ENCODE assay signal across 9 cellular contexts in genomic region chr2:74459377-74460118, GRCh38. TPM values are rescaled to one million over a fixed set of nuclear protein-coding genes. Genes with fewer than 3 reads are reported as not detected.
DNase-seq lines count a peak whose midpoint lies in the region; ATAC-seq and TF ChIP-seq lines count a peak whose summit lies in the region.
"Had no signal": no experiment of that assay in that cellular context is flagged by ENCODE, and none has a peak within 500 bp of the region (broad histone marks: within the 10 kb centered on the region; RNA-seq: fewer than 3 reads in every experiment).

No MANE protein-coding gene starts in this region.

- CTCF ChIA-PET in naive thymus-derived CD4-positive, alpha-beta T cell (lab: Charles Lee), result interaction anchor here (0.5 to 3.9 kb wide), 2 partner anchors 22 to 634 kb away, joined by 3 to 30 read pairs; partner anchors contain the start of genes CCDC142 and TTC31

- peak overlapping the region; percentile 82 to 99 (median 95) for H3K4me2 ChIP-seq in BLaER1 treated with 17β-estradiol and CSF1 and Interleukin-3, amounts not matched to agents 10 nM and 100 nM

- peaks cover 25 to 34% (median 28%) of the 10 kb centered on the region in 11 experiments for H3K36me3 ChIP-seq in BLaER1 treated with 17β-estradiol and CSF1 and Interleukin-3, amounts not matched to agents 10 nM and 100 nM
- peaks cover 15% of the 10 kb centered on the region for H3K36me3 ChIP-seq in HUES48 (ENCODE audit: control insufficient read depth, insufficient read depth, low read length)
- H3K36me3 ChIP-seq in brain microvascular endothelial cell (replicated peaks), result peaks cover 24% of the 10 kb centered on the region
- peaks cover 0 to 29% (median 0%) of the 10 kb centered on the region in 3 experiments for H3K36me3 ChIP-seq in naive thymus-derived CD4-positive, alpha-beta T cell (ENCODE audit: control insufficient read depth in 2 of 3, insufficient read depth in 3 of 3, low read length in 3 of 3)

- TF ChIP-seq CTCF in brain microvascular endothelial cell (IDR thresholded peaks at IDR 0.05; ENCODE audit: low read depth, low read length, missing control alignments), result no peak

- H3K27ac ChIP-seq in BLaER1 treated with 17β-estradiol and CSF1 and Interleukin-3, amounts not matched to agents 10 nM and 100 nM, result peak overlapping the region in 1 of 11 experiments; percentile 16; a peak in 1 of 22 replicates
- no peak overlapping the region for H3K27ac ChIP-seq in HUES48 (ENCODE audit: low read depth, low read length)
- no peak overlapping the region for H3K27ac ChIP-seq in brain microvascular endothelial cell
- H3K27ac ChIP-seq in naive thymus-derived CD4-positive, alpha-beta T cell (ENCODE audit: low read depth, low read length), result peak overlapping the region; percentile 100

- H3K4me3 ChIP-seq in BLaER1 treated with 17β-estradiol and CSF1 and Interleukin-3, amounts not matched to agents 10 nM and 100 nM, result peak overlapping the region in 8 of 10 experiments; percentile 72 to 91 (median 80); a peak in 16 of 20 replicates
- peak overlapping the region; percentile 97; the same call in 1 of the 2 replicates for H3K4me3 ChIP-seq in HUES48 (ENCODE audit: low read depth, low read length)
- peak overlapping the region; percentile 86 for H3K4me3 ChIP-seq in brain microvascular endothelial cell (ENCODE audit: low read depth, low read length)
- H3K4me3 ChIP-seq in naive thymus-derived CD4-positive, alpha-beta T cell (ENCODE audit: low read length), result no peak overlapping the region

- H3K36me3 Mint-ChIP-seq in naive thymus-derived CD4-positive, alpha-beta T cell, result peaks cover 0 to 16% (median 6%) of the 10 kb centered on the region in 5 donors

- peak overlapping the region in 8 of 9 donors; percentile 83 to 100 (median 98) for H3K27ac Mint-ChIP-seq in naive thymus-derived CD4-positive, alpha-beta T cell

- peak overlapping the region in 8 of 11 experiments; percentile 79 to 91 (median 85); a peak in 16 of 22 replicates for H3K9ac ChIP-seq in BLaER1 treated with 17β-estradiol and CSF1 and Interleukin-3, amounts not matched to agents 10 nM and 100 nM
- no peak overlapping the region for H3K9ac ChIP-seq in HUES48 (ENCODE audit: low read depth, low read length)

- peaks cover 0 to 8% (median 0%) of the 10 kb centered on the region in 11 donors for H3K9me3 Mint-ChIP-seq in naive thymus-derived CD4-positive, alpha-beta T cell

- H4K20me1 ChIP-seq in BLaER1 treated with 17β-estradiol and CSF1 and Interleukin-3, amounts not matched to agents 10 nM and 100 nM, result peaks cover 0 to 20% (median 4%) of the 10 kb centered on the region in 11 experiments; a peak in 10 of 22 replicates

- H3K4me3 Mint-ChIP-seq in naive thymus-derived CD4-positive, alpha-beta T cell, result peak overlapping the region; percentile 87 to 99 (median 96)

- DNase-seq in brain microvascular endothelial cell (no peak), HUDEP-2 (lab: John Stamatoyannopoulos, UW; ENCODE audit: unreplicated experiment in 76 of 76) (no peak), retina (no peak), H4 (ENCODE audit: low spot score) (no peak)
- no peak for DNase-seq in naive thymus-derived CD4-positive, alpha-beta T cell

- in situ Hi-C loops in brain microvascular endothelial cell (cut with HindIII; ENCODE audit: low pct_ligation_motif_present, low sequenced_read_pairs), result no loop called here

- peaks cover 38 to 53% (median 49%) of the 10 kb centered on the region in 10 experiments for H3K4me1 ChIP-seq in BLaER1 treated with 17β-estradiol and CSF1 and Interleukin-3, amounts not matched to agents 10 nM and 100 nM
- peaks cover 13% of the 10 kb centered on the region for H3K4me1 ChIP-seq in HUES48 (ENCODE audit: control insufficient read depth, insufficient read depth, low read length)
- peaks cover 34 to 35% of the 10 kb centered on the region in 2 donors for H3K4me1 ChIP-seq in naive thymus-derived CD4-positive, alpha-beta T cell (ENCODE audit: control insufficient read depth in 2 of 2, insufficient read depth in 2 of 2, low read length in 2 of 2)

- H3K27me3 Mint-ChIP-seq in naive thymus-derived CD4-positive, alpha-beta T cell, result peaks cover 0 to 2% (median 0%) of the 10 kb centered on the region in 5 donors

- intact Hi-C loops in naive thymus-derived CD4-positive, alpha-beta T cell (cut with micrococcal nuclease), result loop anchor here (2.0 to 10.0 kb wide), 6 partner anchors 193 to 1387 kb away; partner anchors contain the start of genes SEMA4F (in 2 of the 2), DGUOK (in 1 of the 2), HK2 (in 1 of the 2) and MTHFD2 (in 1 of the 2)

- POLR2A ChIA-PET in naive thymus-derived CD4-positive, alpha-beta T cell (lab: Charles Lee), result interaction anchor here (0.6 to 10.8 kb wide), 8 partner anchors 8 to 410 kb away, joined by 3 to 197 read pairs (median 21); partner anchors contain the start of genes AUP1, C2orf81, CCDC142 and HTRA2

- H3K4me1 Mint-ChIP-seq in naive thymus-derived CD4-positive, alpha-beta T cell, result peaks cover 34 to 70% (median 61%) of the 10 kb centered on the region in 7 donors

- H3K27me3 ChIP-seq in BLaER1 treated with 17β-estradiol and CSF1 and Interleukin-3, amounts not matched to agents 10 nM and 100 nM, result no peaks in the 10 kb centered on the region
- H3K27me3 ChIP-seq in HUES48 (ENCODE audit: control insufficient read depth, insufficient read depth, low read length), result no peaks in the 10 kb centered on the region
- no peaks in the 10 kb centered on the region for H3K27me3 ChIP-seq in brain microvascular endothelial cell (replicated peaks)
- H3K27me3 ChIP-seq in naive thymus-derived CD4-positive, alpha-beta T cell (ENCODE audit: control insufficient read depth in 2 of 2, insufficient read depth in 2 of 2, low read length in 2 of 2), result no peaks in the 10 kb centered on the region

- no peaks in the 10 kb centered on the region for H3K9me3 ChIP-seq in BLaER1 treated with 17β-estradiol and CSF1 and Interleukin-3, amounts not matched to agents 10 nM and 100 nM (replicated peaks in 1 of 11)
- no peaks in the 10 kb centered on the region for H3K9me3 ChIP-seq in HUES48 (ENCODE audit: control insufficient read depth, insufficient read depth, low read length)
- no peaks in the 10 kb centered on the region for H3K9me3 ChIP-seq in naive thymus-derived CD4-positive, alpha-beta T cell (ENCODE audit: control insufficient read depth in 2 of 3, low read length in 3 of 3)

- ATAC-seq in naive thymus-derived CD4-positive, alpha-beta T cell, result no peak
- ATAC-seq in HG02970 (IDR thresholded peaks at IDR 0.05; ENCODE audit: low FRiP score, unreplicated experiment), result no peak
- ATAC-seq: Right ventricle myocardium inferior had no signal

RNA-seq across cellular contexts. Expression of gene WBP1, which starts 1.3 kb away (rescaled TPM):
- total RNA-seq in naive thymus-derived CD4-positive, alpha-beta T cell, result 100 to 1,000 TPM in 2 of 5 experiments, 10 to 100 TPM in 3; 53.6 to 127 (median 85.4) TPM
- polyA plus RNA-seq in naive thymus-derived CD4-positive, alpha-beta T cell, result 10 to 100 TPM; 33.3 to 45.4 TPM
- 86.8 and 93.9 TPM in 2 replicates for total RNA-seq in H4 (2014; rRNA removed; shearing (Covaris generic))

RNA-seq across cellular contexts. Expression of gene INO80B, which starts 4.7 kb away (rescaled TPM):
- 10 to 100 TPM; 42.1 to 96.5 (median 46.8) TPM for total RNA-seq in naive thymus-derived CD4-positive, alpha-beta T cell
- polyA plus RNA-seq in naive thymus-derived CD4-positive, alpha-beta T cell, result 10 to 100 TPM; 11.6 TPM
- 30.1 and 55.7 TPM in 2 replicates for total RNA-seq in H4 (2014; rRNA removed; shearing (Covaris generic))

RNA-seq across cellular contexts. Expression of gene MOGS, which starts 5.6 kb away (rescaled TPM):
- 10 to 100 TPM; 61.0 to 88.5 (median 74.3) TPM for total RNA-seq in naive thymus-derived CD4-positive, alpha-beta T cell
- 10 to 100 TPM; 31.2 to 40.7 TPM for polyA plus RNA-seq in naive thymus-derived CD4-positive, alpha-beta T cell
- 43.1 and 52.7 TPM in 2 replicates for total RNA-seq in H4 (2014; rRNA removed; shearing (Covaris generic))

RNA-seq across cellular contexts. Expression of gene MRPL53, which starts 12.9 kb away (rescaled TPM):
- 100 to 1,000 TPM in 2 of 5 experiments, 10 to 100 TPM in 3; 45.7 to 108 (median 94.5) TPM for total RNA-seq in naive thymus-derived CD4-positive, alpha-beta T cell
- polyA plus RNA-seq in naive thymus-derived CD4-positive, alpha-beta T cell, result 100 to 1,000 TPM; 138 to 175 TPM
- total RNA-seq in H4 (2014; rRNA removed; shearing (Covaris generic)), result 25.3 and 42.4 TPM in 2 replicates

RNA-seq across cellular contexts. Expression of gene RTKN, which starts 17.8 kb away (rescaled TPM):
- 1 to 10 TPM in 2 of 5 experiments, under 1 TPM in 1, not detected in 2; 0.97 to 1.5 (median 1.3) TPM for total RNA-seq in naive thymus-derived CD4-positive, alpha-beta T cell
- under 1 TPM; 0.26 to 0.28 TPM for polyA plus RNA-seq in naive thymus-derived CD4-positive, alpha-beta T cell
- total RNA-seq in H4 (2014; rRNA removed; shearing (Covaris generic)), result 9.4 and 10.5 TPM in 2 replicates
